ENCODE assay signal across 8 cellular contexts in genomic region chr6:105600342-105601293, GRCh38.
DNase-seq lines count a peak whose midpoint lies in the region; ATAC-seq and TF ChIP-seq lines count a peak whose summit lies in the region.
"Had no signal": no experiment of that assay in that cellular context is flagged by ENCODE, and none has a peak within 500 bp of the region (broad histone marks: within the 10 kb centered on the region; RNA-seq: fewer than 3 reads in every experiment).

No MANE protein-coding gene starts in this region.

- H3K27ac ChIP-seq in heart right ventricle, result peak overlapping the region; percentile 65 to 85 (median 72)

- H3K36me3 ChIP-seq in heart right ventricle, result no peaks in the 10 kb centered on the region

- H3K27me3 ChIP-seq in heart right ventricle, result no peaks in the 10 kb centered on the region

- WGBS in heart right ventricle, 2 donors, result 67 to 76% methylated on average over 9 of the region's 9 CpGs
- WGBS in lower leg skin, 2 donors, result 45 to 55% methylated on average over 9 of the region's 9 CpGs

- peaks cover 4 to 44% (median 35%) of the 10 kb centered on the region in 9 donors for H3K4me1 ChIP-seq in heart right ventricle

- peak; percentile 62 for DNase-seq in M059J (ENCODE audit: low read depth)
- peak; percentile 82 for DNase-seq in amniotic epithelial cell (ENCODE audit: low read depth)
- no peak for DNase-seq in heart right ventricle
- DNase-seq in superior temporal gyrus (ENCODE audit: extremely low spot score), result peak; percentile 34
- no peak for DNase-seq in lower leg skin (ENCODE audit: low spot score in 2 of 2)
- DNase-seq: NCI-H187 had no signal

- peak overlapping the region in 3 of 10 donors; percentile 5 to 16 (median 14) for H3K4me3 ChIP-seq in heart right ventricle
- no peak overlapping the region for H3K4me3 ChIP-seq in lower leg skin (ENCODE audit: low read depth, poor library complexity, severe bottlenecking)

- intact Hi-C loops in heart right ventricle (cut with DNase I) (no loop called here), lower leg skin (cut with DNase I; ENCODE audit: low total_unique reads) (no loop called here)

- no peak for ATAC-seq in heart right ventricle
- ATAC-seq in HG02610 (IDR thresholded peaks at IDR 0.05; ENCODE audit: unreplicated experiment), result no peak
- ATAC-seq in GM21360 (IDR thresholded peaks at IDR 0.05; ENCODE audit: unreplicated experiment), result no peak

- peaks cover 0 to 4% (median 0%) of the 10 kb centered on the region in 11 donors for H3K9me3 ChIP-seq in heart right ventricle

- TF ChIP-seq POLR2A in lower leg skin (IDR thresholded peaks at IDR 0.05), result no peak

- no peak for TF ChIP-seq CTCF in heart right ventricle (IDR thresholded peaks at IDR 0.05)
- TF ChIP-seq CTCF in lower leg skin (IDR thresholded peaks at IDR 0.05), result no peak

Comparison
In these comparisons a context has a peak if more than half of its experiments do, and no peak if none do; other contexts are left out.
1. DNase-seq: peak in M059J (single experiment), amniotic epithelial cell (single experiment) and superior temporal gyrus (single experiment); none in heart right ventricle (0 of 2) and lower leg skin (0 of 2).